8 cellular contexts compared by ENCODE assay signal in the genomic region with DNA sequence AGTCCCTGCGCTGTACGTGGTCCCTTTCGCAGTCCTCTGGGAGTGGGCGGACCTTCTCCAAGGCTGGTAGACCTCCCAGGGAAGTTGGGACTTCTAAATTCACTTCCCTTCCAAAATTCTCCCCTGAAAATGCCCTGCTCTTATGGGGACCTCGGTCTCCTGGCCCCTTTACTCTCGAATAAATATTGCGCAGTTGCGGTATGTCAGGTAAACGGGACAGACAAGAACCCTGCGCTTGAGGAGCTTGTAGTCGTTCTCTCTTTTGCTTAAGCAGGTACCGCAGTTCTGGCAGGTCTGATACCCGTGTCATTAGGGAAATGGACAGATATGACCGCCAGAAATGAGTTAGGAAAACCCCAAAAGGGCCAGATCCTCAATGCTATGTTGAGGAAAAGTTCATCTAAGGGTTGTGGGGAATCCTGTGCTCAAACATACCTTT. TPM values are rescaled to one million over a fixed set of nuclear protein-coding genes. Genes with fewer than 3 reads are reported as not detected.
A peak's percentile ranks its signal among the peaks of the same experiment; 100 is the strongest.
DNase-seq lines count a peak whose midpoint lies in the region; ATAC-seq lines count a peak whose summit lies in the region.

No MANE protein-coding gene starts in this region.

- H3K4me1 Mint-ChIP-seq in T-helper 2 cell treated with Interferon-gamma antibody and Interleukin-4, amounts not matched to agents 5 μg/mL and 100 μg/mL, for 36 hours (ENCODE audit: low read depth), result peaks cover 24% of the 10 kb centered on the region
- H3K4me1 Mint-ChIP-seq in T-helper 17 cell, result peaks cover 6% of the 10 kb centered on the region

- H3K4me1 ChIP-seq in iPS DF 6.9 (ENCODE audit: control insufficient read depth, insufficient read depth, low read length) (no peaks in the 10 kb centered on the region), stomach smooth muscle (ENCODE audit: control insufficient read depth, insufficient read depth, low read length) (peaks cover 7% of the 10 kb centered on the region)

- peaks cover 13% of the 10 kb centered on the region; the same call in 1 of the 2 replicates for H3K36me3 ChIP-seq in iPS DF 6.9 (ENCODE audit: control insufficient read depth, insufficient read depth, low read length)
- no peaks in the 10 kb centered on the region for H3K36me3 ChIP-seq in stomach smooth muscle (ENCODE audit: control insufficient read depth in 2 of 2, insufficient read depth in 2 of 2, low read length in 2 of 2)

- no peak for DNase-seq in T-helper 2 cell treated with Interferon-gamma antibody and Interleukin-4, amounts not matched to agents 5 μg/mL and 100 μg/mL, for 36 hours (ENCODE audit: low spot score)
- DNase-seq in T-helper 2 cell (no peak), T-helper 17 cell (no peak), iPS DF 6.9 (ENCODE audit: low read depth, low spot score) (no peak), AG08395 (ENCODE audit: low spot score) (no peak), HK-2 (ENCODE audit: unreplicated experiment) (no peak), NCI-H524 treated with DMSO at 0.1 percent for 48 hours (lab: John Stamatoyannopoulos, UW) (no peak)

- no peaks in the 10 kb centered on the region for H3K27me3 Mint-ChIP-seq in T-helper 2 cell treated with Interferon-gamma antibody and Interleukin-4, amounts not matched to agents 5 μg/mL and 100 μg/mL, for 36 hours (ENCODE audit: low read depth)
- H3K27me3 Mint-ChIP-seq in T-helper 17 cell, result no peaks in the 10 kb centered on the region

- WGBS in iPS DF 6.9 (ENCODE audit: insufficient coverage, insufficient read length), result no CpG with 5 or more reads among the region's 14 CpGs

- no peaks in the 10 kb centered on the region for H3K27me3 ChIP-seq in iPS DF 6.9 (ENCODE audit: control insufficient read depth, insufficient read depth, low read length)
- H3K27me3 ChIP-seq in stomach smooth muscle (ENCODE audit: control insufficient read depth in 1 of 2, insufficient read depth in 2 of 2, low read length in 2 of 2), result no peaks in the 10 kb centered on the region

- no peaks in the 10 kb centered on the region for H3K9me3 Mint-ChIP-seq in T-helper 2 cell treated with Interferon-gamma antibody and Interleukin-4, amounts not matched to agents 5 μg/mL and 100 μg/mL, for 36 hours

- no peak for ATAC-seq in T-helper 17 cell

- peaks cover 32% of the 10 kb centered on the region for H3K36me3 Mint-ChIP-seq in T-helper 2 cell treated with Interferon-gamma antibody and Interleukin-4, amounts not matched to agents 5 μg/mL and 100 μg/mL, for 36 hours (ENCODE audit: low read depth)
- peaks cover 4% of the 10 kb centered on the region for H3K36me3 Mint-ChIP-seq in T-helper 17 cell (ENCODE audit: low read depth)

- H3K4me3 Mint-ChIP-seq in T-helper 2 cell treated with Interferon-gamma antibody and Interleukin-4, amounts not matched to agents 5 μg/mL and 100 μg/mL, for 36 hours, result peak overlapping the region; percentile 95
- peak overlapping the region; percentile 87 for H3K4me3 Mint-ChIP-seq in T-helper 17 cell

- peak overlapping the region; percentile 5 to 26 for H3K9ac ChIP-seq in stomach smooth muscle (ENCODE audit: low read length in 2 of 2)

- peak overlapping the region; percentile 63 for H3K4me3 ChIP-seq in iPS DF 6.9 (ENCODE audit: low read length)
- peak overlapping the region; percentile 86 to 95 for H3K4me3 ChIP-seq in stomach smooth muscle (ENCODE audit: low read length in 2 of 2)

- no peak overlapping the region for H3K27ac ChIP-seq in iPS DF 6.9 (ENCODE audit: low read length)
- H3K27ac ChIP-seq in stomach smooth muscle (ENCODE audit: low read length), result no peak overlapping the region

- H3K9me3 ChIP-seq in T-helper 17 cell (ENCODE audit: control insufficient read depth, low read length, poor library complexity, severe bottlenecking) (no peaks in the 10 kb centered on the region), iPS DF 6.9 (ENCODE audit: control insufficient read depth, insufficient read depth, low read length) (no peaks in the 10 kb centered on the region), stomach smooth muscle (ENCODE audit: control insufficient read depth in 2 of 2, low read length in 2 of 2) (no peaks in the 10 kb centered on the region)

- peak overlapping the region; percentile 95 for H3K27ac Mint-ChIP-seq in T-helper 2 cell treated with Interferon-gamma antibody and Interleukin-4, amounts not matched to agents 5 μg/mL and 100 μg/mL, for 36 hours
- H3K27ac Mint-ChIP-seq in T-helper 17 cell, result peak overlapping the region; percentile 91

RNA-seq across cellular contexts. Expression of a gene that starts 0.6 kb away (rescaled TPM):
- 1 to 10 TPM; 1.4 to 1.7 TPM for total RNA-seq in T-helper 17 cell

RNA-seq across cellular contexts. Expression of a gene that starts 9.2 kb away (rescaled TPM):
- not detected for total RNA-seq in T-helper 17 cell

RNA-seq across cellular contexts. Expression of a gene that starts 35.1 kb away (rescaled TPM):
- total RNA-seq in T-helper 17 cell, result 1,000 to 10,000 TPM; 2,841 to 3,014 TPM

RNA-seq across cellular contexts. Expression of a gene that starts 47.8 kb away (rescaled TPM):
- 1 to 10 TPM; 1.1 to 1.4 TPM for total RNA-seq in T-helper 17 cell

RNA-seq across cellular contexts. Expression of a gene that starts 60.0 kb away (rescaled TPM):
- total RNA-seq in T-helper 17 cell, result 100 to 1,000 TPM; 389 to 523 TPM
